8 cellular contexts compared by ENCODE assay signal in the genomic region with DNA sequence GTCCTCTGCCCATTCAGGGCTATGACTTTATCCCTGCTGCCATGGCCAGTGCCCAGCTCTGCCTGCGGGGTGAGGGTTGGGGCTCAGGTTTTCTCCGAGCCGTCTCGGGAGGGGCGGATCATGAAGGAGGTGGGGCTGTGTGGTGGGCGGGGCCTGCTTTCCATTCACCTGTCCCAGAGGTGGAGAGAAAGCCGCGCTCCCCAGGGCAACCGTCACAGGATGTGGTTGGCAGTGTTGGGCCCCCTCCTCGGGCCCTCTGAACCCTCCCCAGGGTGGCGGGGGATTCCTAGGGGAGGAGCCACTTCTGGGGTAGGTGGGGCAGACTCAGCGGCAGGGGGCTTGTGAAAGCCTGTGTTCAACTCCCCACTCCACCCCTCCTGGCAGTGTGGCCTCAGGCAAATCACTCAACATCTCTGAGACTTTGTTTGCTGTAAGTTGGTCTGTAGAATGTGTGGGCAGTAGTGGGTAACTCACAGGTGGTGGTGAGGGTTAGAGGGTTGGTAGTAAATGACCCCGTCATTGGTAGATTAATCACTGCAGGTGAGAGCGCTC. TPM values are rescaled to one million over a fixed set of nuclear protein-coding genes. Genes with fewer than 3 reads are reported as not detected.
DNase-seq lines count a peak whose midpoint lies in the region; ATAC-seq, FAIRE-seq and TF ChIP-seq lines count a peak whose summit lies in the region.

No MANE protein-coding gene starts in this region.

- no TSS peak for BruUV-seq in PC-3 (replicated peaks; lab: Mats Ljungman, UMichigan)

- H3K9me3 ChIP-seq in H1 (ENCODE audit: insufficient read depth in 2 of 2, low read depth in 1 of 2, low read length in 1 of 2) (no peaks in the 10 kb centered on the region), PC-3 (ENCODE audit: low read length) (no peaks in the 10 kb centered on the region)

- no peak overlapping the region; the same call in 1 of the 2 replicates for H3K18ac ChIP-seq in H1 (ENCODE audit: extremely low read depth, low read length)

- H4K91ac ChIP-seq in H1 (replicated peaks; ENCODE audit: insufficient read length, low read length) = peak overlapping the region; percentile 34

- H2AFZ ChIP-seq in H1 (ENCODE audit: low read length) (0 out of 2 replicates have a peak overlapping the region, but pooled peaks have one; percentile 10), PC-3 (ENCODE audit: low read length) (no peak overlapping the region)

- H2BK5ac ChIP-seq in H1 (ENCODE audit: low read depth, low read length) = no peak overlapping the region

- CTCF ChIA-PET in activated CD4-positive, alpha-beta T cell treated with anti-CD3 and anti-CD28 coated beads for 36 hours (lab: Charles Lee) = interaction anchor here (0.8 to 1.8 kb wide), 6 partner anchors 36 to 600 kb away, joined by 3 to 5 read pairs (median 4); a partner anchor contains a TSS
- CTCF ChIA-PET in H1 (lab: Charles Lee; ENCODE audit: partially characterized antibody) (interaction anchor here (1.0 kb wide), 1 partner anchor 10 kb away, joined by 4 read pairs; no protein-coding TSS in a partner anchor), PC-3 (lab: Charles Lee) (no interaction called here)

- H3K4me2 ChIP-seq in H1 (ENCODE audit: insufficient read depth in 1 of 2, low read depth in 2 of 2, low read length in 2 of 2) (peak overlapping the region; percentile 56 to 59), PC-3 (ENCODE audit: low read length) (no peak overlapping the region)

- no peak for FAIRE-seq in H1 (lab: Jason Lieb, UNC)

- H3K23ac ChIP-seq in H1 (ENCODE audit: insufficient read length) = no peak overlapping the region

- no peak overlapping the region for H3K56ac ChIP-seq in H1 (replicated peaks; ENCODE audit: insufficient read length, low read depth, low read length)

- no peaks in the 10 kb centered on the region for H3K27me3 Mint-ChIP-seq in activated CD4-positive, alpha-beta T cell treated with anti-CD3 and anti-CD28 coated beads for 36 hours
- H3K27me3 Mint-ChIP-seq in HFFc6 (ENCODE audit: insufficient read depth) = peaks cover 70% of the 10 kb centered on the region

- H2AK5ac ChIP-seq in H1 (ENCODE audit: low read depth, low read length) = no peak overlapping the region

- H3K4me1 ChIP-seq in H1 (replicated peaks in 1 of 4; ENCODE audit: control insufficient read depth in 3 of 4, insufficient read depth in 4 of 4, low read length in 3 of 4) = peaks cover 0 to 11% (median 5%) of the 10 kb centered on the region in 4 experiments; a peak in 6 of 7 replicates
- H3K4me1 ChIP-seq in PC-3 (ENCODE audit: insufficient read depth, low read length) = no peaks in the 10 kb centered on the region

- TF ChIP-seq CTCF in H1 (IDR thresholded peaks at IDR 0.05; ENCODE audit: control extremely low read depth in 1 of 3, insufficient read depth in 1 of 3, low read depth in 1 of 3, low read length in 3 of 3) = no peak
- no peak for TF ChIP-seq CTCF in PC-3 (conservative IDR thresholded peaks at IDR 0.05; ENCODE audit: low read depth, low read length)
- no peak for TF ChIP-seq CTCF in HFFc6 (IDR thresholded peaks at IDR 0.05)

- 19% methylated on average over 10 of the region's 14 CpGs; no CpG with 5 or more reads in 1 of the 2 experiments for WGBS in H1 (ENCODE audit: extremely low coverage in 1 of 2, insufficient coverage in 1 of 2, insufficient read length in 1 of 2, insufficient replicate concordance in 2 of 2, low coverage in 1 of 2, low lambda C conversion rate in 2 of 2, missing lambda C conversion rate in 1 of 2), 2 experiments

- no peak overlapping the region for H2BK12ac ChIP-seq in H1 (ENCODE audit: low read depth, low read length)

- peak overlapping the region; percentile 97 for H3K27ac Mint-ChIP-seq in activated CD4-positive, alpha-beta T cell treated with anti-CD3 and anti-CD28 coated beads for 36 hours
- H3K27ac Mint-ChIP-seq in HFFc6 = no peak overlapping the region

- no peak overlapping the region for H4K8ac ChIP-seq in H1 (ENCODE audit: extremely low read depth, insufficient read depth, low read length)

- H3K79me1 ChIP-seq in H1 (ENCODE audit: low read depth, low read length) = no peaks in the 10 kb centered on the region

- peak overlapping the region; percentile 4 for H2BK120ac ChIP-seq in H1 (replicated peaks; ENCODE audit: low read depth, low read length)

- ATAC-seq in GM18907 (IDR thresholded peaks at IDR 0.05; ENCODE audit: unreplicated experiment) = peak; percentile 44
- peak; percentile 50 for ATAC-seq in activated CD4-positive, alpha-beta T cell treated with anti-CD3 and anti-CD28 coated beads for 36 hours
- no peak for ATAC-seq in GM21526 (IDR thresholded peaks at IDR 0.05; ENCODE audit: low FRiP score, unreplicated experiment)
- ATAC-seq in PC-3 = no peak; the same call in 1 of the 2 replicates

- no peak overlapping the region for H3K14ac ChIP-seq in H1 (ENCODE audit: insufficient read length)

- POLR2A ChIA-PET in activated CD4-positive, alpha-beta T cell treated with anti-CD3 and anti-CD28 coated beads for 36 hours (lab: Charles Lee) = interaction anchor here (0.8 to 3.4 kb wide), 6 partner anchors 20 to 92 kb away, joined by 3 to 19 read pairs (median 4); a partner anchor contains a TSS
- POLR2A ChIA-PET in H1 (lab: Charles Lee; ENCODE audit: partially characterized antibody) (interaction anchor here (1.6 to 1.7 kb wide), 2 partner anchors 10 to 71 kb away, joined by 4 to 5 read pairs; no protein-coding TSS in a partner anchor), PC-3 (lab: Charles Lee; ENCODE audit: unreplicated experiment) (no interaction called here)

- peaks cover 2% of the 10 kb centered on the region for H3K9me3 Mint-ChIP-seq in activated CD4-positive, alpha-beta T cell treated with anti-CD3 and anti-CD28 coated beads for 36 hours (ENCODE audit: low read depth)
- H3K9me3 Mint-ChIP-seq in HFFc6 = no peaks in the 10 kb centered on the region

- H3K27ac ChIP-seq in H1 (ENCODE audit: low read depth, low read length) (no peak overlapping the region), PC-3 (ENCODE audit: low read length) (no peak overlapping the region)

- H3K9ac ChIP-seq in H1 (replicated peaks in 1 of 4; ENCODE audit: extremely low read depth in 1 of 4, low read depth in 3 of 4, low read length in 3 of 4) = no peak overlapping the region
- no peak overlapping the region for H3K9ac ChIP-seq in PC-3 (ENCODE audit: low read length)

- H3K36me3 Mint-ChIP-seq in activated CD4-positive, alpha-beta T cell treated with anti-CD3 and anti-CD28 coated beads for 36 hours (ENCODE audit: low read depth) = peaks cover 78% of the 10 kb centered on the region
- no peaks in the 10 kb centered on the region for H3K36me3 Mint-ChIP-seq in HFFc6 (ENCODE audit: low read depth)

- no peak overlapping the region for H2BK20ac ChIP-seq in H1 (ENCODE audit: low read length)

- peaks cover 6% of the 10 kb centered on the region; the same call in 1 of the 2 replicates for H3K23me2 ChIP-seq in H1 (ENCODE audit: low read depth, low read length)

- H3K4me3 ChIP-seq in H1 (ENCODE audit: extremely low read depth in 1 of 4, insufficient read depth in 2 of 4, low read depth in 3 of 4, low read length in 4 of 4) (peak overlapping the region; percentile 18 to 51 (median 24); a peak in 5 of 8 replicates), PC-3 (ENCODE audit: low read length) (no peak overlapping the region)

- intact Hi-C loops in activated CD4-positive, alpha-beta T cell treated with anti-CD3 and anti-CD28 coated beads for 36 hours (cut with DNase I, micrococcal nuclease) = loop anchor here (1.0 to 2.0 kb wide), 8 partner anchors 15 to 165 kb away; a partner anchor contains a TSS
- intact Hi-C loops in PC-3 (cut with micrococcal nuclease) = no loop called here

- H3K79me2 ChIP-seq in H1 (ENCODE audit: control insufficient read depth in 1 of 2, insufficient read depth in 2 of 2, low read length in 2 of 2) (no peaks in the 10 kb centered on the region), PC-3 (ENCODE audit: low read length) (no peaks in the 10 kb centered on the region)

- TF ChIP-seq POLR2A in H1 (IDR thresholded peaks at IDR 0.05; ENCODE audit: control extremely low read depth in 1 of 2, low read depth in 2 of 2, low read length in 2 of 2) = no peak

- no peak overlapping the region for H3K4ac ChIP-seq in H1 (replicated peaks; ENCODE audit: insufficient read length, low read depth, low read length)

- TF ChIP-seq EP300 in H1 (IDR thresholded peaks at IDR 0.05; ENCODE audit: borderline replicate concordance in 1 of 2, low read depth in 2 of 2, low read length in 2 of 2) = no peak

- H3K9me2 ChIP-seq in PC-3 (replicated peaks; ENCODE audit: low read length) = no peaks in the 10 kb centered on the region

- no peaks in the 10 kb centered on the region for H3K36me3 ChIP-seq in H1 (ENCODE audit: control insufficient read depth in 2 of 4, insufficient read depth in 4 of 4, low read length in 3 of 4)
- no peaks in the 10 kb centered on the region for H3K36me3 ChIP-seq in PC-3 (ENCODE audit: low read depth, low read length)

- H3K4me3 Mint-ChIP-seq in activated CD4-positive, alpha-beta T cell treated with anti-CD3 and anti-CD28 coated beads for 36 hours = peak overlapping the region; percentile 79
- no peak overlapping the region for H3K4me3 Mint-ChIP-seq in HFFc6

- H4K20me1 ChIP-seq in H1 (replicated peaks in 1 of 2; ENCODE audit: control insufficient read depth in 1 of 2, insufficient read depth in 2 of 2, low read length in 2 of 2) (peaks cover 0 to 2% of the 10 kb centered on the region in 2 experiments), PC-3 (ENCODE audit: low read length) (no peaks in the 10 kb centered on the region)

- H3F3A ChIP-seq in PC-3 (ENCODE audit: low read length, unreplicated experiment) = no peaks in the 10 kb centered on the region

- H3K27me3 ChIP-seq in H1 (replicated peaks in 1 of 4; ENCODE audit: control insufficient read depth in 3 of 4, extremely low read depth in 1 of 4, insufficient read depth in 3 of 4, low read length in 3 of 4) (peaks cover 0 to 7% (median under 1%) of the 10 kb centered on the region in 4 experiments; a peak in 4 of 7 replicates), PC-3 (ENCODE audit: low read length) (peaks cover 44% of the 10 kb centered on the region; the same call in 1 of the 2 replicates)

- peaks cover 92% of the 10 kb centered on the region for H3K4me1 Mint-ChIP-seq in activated CD4-positive, alpha-beta T cell treated with anti-CD3 and anti-CD28 coated beads for 36 hours
- no peaks in the 10 kb centered on the region for H3K4me1 Mint-ChIP-seq in HFFc6 (ENCODE audit: low read depth)

- H2BK15ac ChIP-seq in H1 (ENCODE audit: low read length) = 0 out of 2 replicates have a peak overlapping the region, but pooled peaks have one; percentile 25

- TF ChIP-seq RAD21 in H1 (IDR thresholded peaks at IDR 0.05 in 1 of 2, conservative IDR thresholded peaks at IDR 0.05 in 1 of 2; ENCODE audit: low read depth in 2 of 2, low read length in 2 of 2) = no peak

- no peak overlapping the region for H4K5ac ChIP-seq in H1 (ENCODE audit: insufficient read length, low read depth, low read length)

- peak; percentile 94 for DNase-seq in activated CD4-positive, alpha-beta T cell treated with anti-CD3 and anti-CD28 coated beads for 36 hours
- peak; percentile 34 to 89 for DNase-seq in H1 (ENCODE audit: low read depth in 1 of 2, low spot score in 2 of 2)
- DNase-seq in stimulated activated CD4-positive, alpha-beta T cell treated with anti-CD3 and anti-CD28 coated beads, Interleukin-1b, Interleukin-23, amount 100 ng/mL, for 48 hours = peak; percentile 88
- DNase-seq in PC-3 = no peak
- DNase-seq in HFFc6 = no peak
- DNase-seq in NCI-H1092 treated with DMSO at 0.1 percent for 48 hours (lab: John Stamatoyannopoulos, UW) = no peak

RNA-seq across cellular contexts. Expression of a gene that starts 50.3 kb away (rescaled TPM):
- 100 to 1,000 TPM; 286 to 377 TPM for total RNA-seq in activated CD4-positive, alpha-beta T cell treated with anti-CD3 and anti-CD28 coated beads for 36 hours
- total RNA-seq in H1 (2021; fragmentation: NEBNext Ultra II Directional; extraction: Animal tissue kit (Norgen Biotek cat#: 25700)) = 0.19 TPM in 1 of 2 replicates, not detected in the other
- 0.03 TPM in 2 replicates for polyA plus RNA-seq in H1 (2011; rRNA removed)
- polyA plus RNA-seq in H1 (2011; cell fraction: cytosol; rRNA removed) = not detected
- 0.30 TPM for polyA plus RNA-seq in H1 (2011; cell fraction: nucleus; rRNA removed)
- 0.11 to 0.62 TPM in 2 of 4 replicates, not detected in the others for polyA plus RNA-seq in H1 (2012, experiment 1 of 2)
- not detected for polyA plus RNA-seq in H1 (2012, experiment 2 of 2)
- polyA plus RNA-seq in H1 (2013, experiment 1 of 2) = 0.08 TPM
- 0.04 TPM for polyA plus RNA-seq in H1 (2013, experiment 2 of 2)
- 0.06 TPM in 1 of 2 replicates, not detected in the other for polyA minus RNA-seq in H1 (2011; rRNA and poly(A)+ RNA removed)
- polyA minus RNA-seq in H1 (2011; cell fraction: cytosol; rRNA and poly(A)+ RNA removed) = not detected
- polyA minus RNA-seq in H1 (2011; cell fraction: nucleus; rRNA and poly(A)+ RNA removed) = not detected
- not detected in 2 replicates for total RNA-seq in PC-3 (2014; rRNA removed)
- total RNA-seq in HFFc6 (2021; fragmentation: NEBNext Ultra II Directional; extraction: Animal tissue kit (Norgen Biotek cat#: 25700)) = not detected

Comparison
In these comparisons a context has a peak if more than half of its experiments do, and no peak if none do; other contexts are left out.
1. ATAC-seq: peak in GM18907 (single experiment) and activated CD4-positive, alpha-beta T cell treated with anti-CD3 and anti-CD28 coated beads for 36 hours (single experiment); none in GM21526 (single experiment) and PC-3 (single experiment).
2. DNase-seq: peak in activated CD4-positive, alpha-beta T cell treated with anti-CD3 and anti-CD28 coated beads for 36 hours (single experiment), H1 (2 of 2) and stimulated activated CD4-positive, alpha-beta T cell treated with anti-CD3 and anti-CD28 coated beads, Interleukin-1b, Interleukin-23, amount 100 ng/mL, for 48 hours (single experiment); none in PC-3 (single experiment), HFFc6 (single experiment) and NCI-H1092 treated with DMSO at 0.1 percent for 48 hours (single experiment).
3. RNA of a gene that starts 50.3 kb away (total RNA-seq): 286 to 377 TPM in activated CD4-positive, alpha-beta T cell treated with anti-CD3 and anti-CD28 coated beads for 36 hours; 0.19 TPM in H1, not detected in PC-3 and not detected in HFFc6; every median in the first group is over 100 times any median in the second.